9 cellular contexts compared by ENCODE assay signal in the genomic region with DNA sequence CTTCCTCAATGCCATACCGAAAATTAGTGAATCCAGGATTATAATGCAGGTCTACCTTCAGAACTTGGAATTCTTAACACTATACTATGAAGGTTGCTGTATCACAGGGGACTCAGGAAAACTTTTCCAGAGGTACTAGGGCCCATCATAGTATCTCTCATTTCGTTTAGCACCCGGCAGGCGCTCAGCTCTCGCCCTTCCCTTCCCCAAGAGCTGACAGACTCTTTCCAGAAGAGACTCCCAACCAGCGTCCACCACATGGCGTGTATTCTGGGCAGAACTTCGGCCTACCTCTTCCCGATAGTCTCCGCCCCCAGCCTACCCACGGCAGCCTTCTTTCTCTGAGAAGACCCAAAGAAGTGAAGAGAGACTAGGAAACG. TPM values are rescaled to one million over a fixed set of nuclear protein-coding genes. Genes with fewer than 3 reads are reported as not detected.
DNase-seq lines count a peak whose midpoint lies in the region; ATAC-seq, FAIRE-seq and TF ChIP-seq lines count a peak whose summit lies in the region.
"Had no signal": no experiment of that assay in that cellular context is flagged by ENCODE, and none has a peak within 500 bp of the region (broad histone marks: within the 10 kb centered on the region; RNA-seq: fewer than 3 reads in every experiment).

No MANE protein-coding gene starts in this region.

- H3K27me3 ChIP-seq in GM12878 (replicated peaks in 1 of 2; ENCODE audit: control insufficient read depth in 2 of 2, insufficient read depth in 2 of 2, low read length in 1 of 2) (no peaks in the 10 kb centered on the region), testis (no peaks in the 10 kb centered on the region)

- H3K4me2 ChIP-seq in GM12878 (ENCODE audit: control insufficient read depth, insufficient read depth), result peak overlapping the region; percentile 52

- no peak for TF ChIP-seq EP300 in GM12878 (IDR thresholded peaks at IDR 0.05; ENCODE audit: borderline replicate concordance in 1 of 2, control insufficient read depth in 1 of 2, low read depth in 2 of 2, low read length in 2 of 2)

- H3K79me2 ChIP-seq in GM12878 (ENCODE audit: control insufficient read depth, insufficient read depth, low read length), result peaks cover 49% of the 10 kb centered on the region

- no peak for TF ChIP-seq CTCF in GM12878 (IDR thresholded peaks at IDR 0.05 in 2 of 3, conservative IDR thresholded peaks at IDR 0.05 in 1 of 3; ENCODE audit: control insufficient read depth in 2 of 3, extremely low read depth in 1 of 3, insufficient read depth in 1 of 3, low read depth in 3 of 3, low read length in 3 of 3)
- no peak for TF ChIP-seq CTCF in testis (IDR thresholded peaks at IDR 0.05)

- CTCF ChIA-PET in GM12878 (lab: Yijun Ruan, JAX), result interaction anchor here (1.4 to 2.0 kb wide), 4 partner anchors 185 to 466 kb away, joined by 3 to 8 read pairs (median 4); a partner anchor contains a TSS

- H3K4me1 ChIP-seq in GM12878 (ENCODE audit: control insufficient read depth, insufficient read depth, low read length) (peaks cover 2% of the 10 kb centered on the region; the same call in 1 of the 2 replicates), testis (peaks cover 13% of the 10 kb centered on the region)

- SMC1A ChIA-PET in GM12878 (lab: Charles Lee; ENCODE audit: uncharacterized antibody, unreplicated experiment), result interaction anchor here (0.9 to 1.2 kb wide), 2 partner anchors 8 to 9 kb away, joined by 3 to 4 read pairs; no protein-coding TSS in a partner anchor

- H3K27ac ChIP-seq in GM12878 (ENCODE audit: control insufficient read depth, insufficient read depth), result peak overlapping the region; percentile 98
- H3K27ac ChIP-seq in testis, result peak overlapping the region; percentile 94 to 97

- H3K4me3 ChIP-seq in GM12878, result peak overlapping the region; percentile 96
- H3K4me3 ChIP-seq in testis, result peak overlapping the region; percentile 72 to 81

- BruUV-seq in GM12878 (replicated peaks; lab: Mats Ljungman, UMichigan), result TSS peak; percentile 82

- H3K9me3 ChIP-seq in GM12878 (replicated peaks; ENCODE audit: control insufficient read depth, insufficient read depth, low read length), result no peaks in the 10 kb centered on the region
- no peaks in the 10 kb centered on the region for H3K9me3 ChIP-seq in testis

- peak overlapping the region; percentile 89 for H2AFZ ChIP-seq in GM12878 (ENCODE audit: control insufficient read depth, low read depth, low read length)

- POLR2A ChIA-PET in GM12878 (lab: Charles Lee), result interaction anchor here (0.9 to 1.6 kb wide), 2 partner anchors 11 to 345 kb away, joined by 3 to 7 read pairs; a partner anchor contains a TSS

- DNase-seq in GM12878 (ENCODE audit: low read depth, low spot score) (no peak), left colon (no peak), testis (no peak), SHP77 (lab: John Stamatoyannopoulos, UW) (no peak), NCI-H1930 (lab: John Stamatoyannopoulos, UW) (no peak), AML-193 (lab: John Stamatoyannopoulos, UW) (no peak)

- H4K20me1 ChIP-seq in GM12878 (ENCODE audit: control insufficient read depth, insufficient read depth), result no peaks in the 10 kb centered on the region

- H3K9ac ChIP-seq in GM12878 (ENCODE audit: control insufficient read depth, insufficient read depth, low read length), result peak overlapping the region; percentile 97

- FAIRE-seq in GM12878 (lab: Jason Lieb, UNC), result no peak
- FAIRE-seq: TTC549 had no signal

- H3K36me3 ChIP-seq in GM12878 (ENCODE audit: control insufficient read depth in 2 of 2, insufficient read depth in 2 of 2, low read length in 1 of 2), result peaks cover under 1 to 3% of the 10 kb centered on the region in 2 experiments; a peak in 1 of 4 replicates
- no peaks in the 10 kb centered on the region for H3K36me3 ChIP-seq in testis (ENCODE audit: low read depth, missing control alignments)

- RAD21 ChIA-PET in GM12878 (lab: Charles Lee; ENCODE audit: unreplicated experiment), result no interaction called here

- ATAC-seq in GM18858 (IDR thresholded peaks at IDR 0.05; ENCODE audit: unreplicated experiment) (peak; percentile 10), HG03139 (IDR thresholded peaks at IDR 0.05; ENCODE audit: unreplicated experiment) (peak; percentile 10), GM12878 (peak; percentile 45), left colon (peak; percentile 56)

- WGBS in GM12878 (ENCODE audit: insufficient coverage, insufficient replicate concordance, low lambda C conversion rate, missing lambda C conversion rate), result 1% methylated on average over 12 of the region's 12 CpGs
- WGBS in testis, 2 donors, result 0% methylated on average over 11 to 12 of the region's 12 CpGs

- TF ChIP-seq POLR2A in GM12878 (IDR thresholded peaks at IDR 0.05; ENCODE audit: low read depth, low read length) (no peak), testis (IDR thresholded peaks at IDR 0.05) (no peak)

- in situ Hi-C loops in GM12878 (cut with MboI), result loop anchor here (5.0 kb wide), 1 partner anchor 307 kb away; no protein-coding TSS in a partner anchor

- TF ChIP-seq RAD21 in GM12878 (IDR thresholded peaks at IDR 0.05; ENCODE audit: insufficient read depth, low read depth, low read length), result no peak

- intact Hi-C loops in GM12878 (cut with micrococcal nuclease; ENCODE audit: unreplicated experiment) (loop anchor here (5.0 to 10.0 kb wide), 2 partner anchors 120 to 307 kb away; no protein-coding TSS in a partner anchor), left colon (cut with DNase I, micrococcal nuclease) (no loop called here), testis (cut with DNase I; ENCODE audit: low total_unique reads) (no loop called here)

TF ChIP-seq in GM12878, 131 proteins besides CTCF, POLR2A, EP300 and RAD21 (continues in another document):
- peak; percentile 85; the same call in 1 of the 2 replicates for TF ChIP-seq MTA3 (IDR thresholded peaks at IDR 0.05; ENCODE audit: borderline replicate concordance, low read length)

RNA-seq across cellular contexts. Expression of a gene that starts 0.3 kb away (rescaled TPM):
- 163 and 178 TPM in 2 replicates for total RNA-seq in GM12878 (2013; cell fraction: nucleolus; rRNA removed)
- total RNA-seq in GM12878 (2014; rRNA removed) (35.4 and 37.4 TPM in 2 replicates), GM12878 (2014; rRNA removed; fragmentation: Illumina TruSeq; extraction: Trizol) (41.6 and 46.1 TPM in 2 replicates), GM12878 (2021) (34.4 and 35.3 TPM in 2 replicates), left colon (10 to 100 TPM; 19.4 to 20.4 TPM), testis (10 to 100 TPM; 46.0 to 60.5 TPM)
- 16.3 TPM for polyA plus RNA-seq in GM12878 (2011; ENCODE audit: low read depth)
- polyA plus RNA-seq in GM12878 (2011; rRNA removed) (34.9 and 55.5 TPM in 2 replicates), GM12878 (2014; fragmentation: Illumina TruSeq; extraction: Trizol) (55.5 and 62.8 TPM in 2 replicates), GM12878 (2014; fragmentation: Nextera tagmentation; extraction: Ambion mirVana) (10 to 100 TPM; 55.9 to 58.6 TPM), GM12878 (2014; rRNA removed) (23.3 and 33.6 TPM in 2 replicates), GM12878 (2016; fragmentation: Nextera tagmentation; extraction: Ambion mirVana) (10 to 100 TPM; 52.3 to 54.4 TPM), testis (ENCODE audit: insufficient read depth, low read depth, low replicate concordance) (12.5 TPM)
- 9.4 and 11.9 TPM in 2 replicates for polyA plus RNA-seq in GM12878 (2011; cell fraction: cytosol; rRNA removed)
- 51.7 and 67.1 TPM in 2 replicates for polyA plus RNA-seq in GM12878 (2011; cell fraction: nucleus; rRNA removed)
- 25.5 and 27.8 TPM in 2 replicates for polyA plus RNA-seq in GM12878 (2012)
- 40.5 and 64.7 TPM in 2 replicates for polyA minus RNA-seq in GM12878 (2011; rRNA and poly(A)+ RNA removed)
- 11.9 and 16.8 TPM in 2 replicates for polyA minus RNA-seq in GM12878 (2011; cell fraction: cytosol; rRNA and poly(A)+ RNA removed)
- 42.4 and 61.9 TPM in 2 replicates for polyA minus RNA-seq in GM12878 (2011; cell fraction: nucleus; rRNA and poly(A)+ RNA removed)

RNA-seq across cellular contexts. Expression of a gene that starts 0.9 kb away (rescaled TPM):
- total RNA-seq in GM12878 (2013; cell fraction: nucleolus; rRNA removed), result 38.2 and 39.9 TPM in 2 replicates
- total RNA-seq in GM12878 (2014; rRNA removed), result 20.3 and 24.2 TPM in 2 replicates
- total RNA-seq in GM12878 (2014; rRNA removed; fragmentation: Illumina TruSeq; extraction: Trizol), result 22.1 and 24.5 TPM in 2 replicates
- total RNA-seq in GM12878 (2021), result 17.5 and 19.3 TPM in 2 replicates
- 5.2 TPM for polyA plus RNA-seq in GM12878 (2011; ENCODE audit: low read depth)
- polyA plus RNA-seq in GM12878 (2011; rRNA removed), result 13.2 and 21.0 TPM in 2 replicates
- 3.8 and 5.9 TPM in 2 replicates for polyA plus RNA-seq in GM12878 (2011; cell fraction: cytosol; rRNA removed)
- polyA plus RNA-seq in GM12878 (2011; cell fraction: nucleus; rRNA removed), result 6.4 and 9.9 TPM in 2 replicates
- 7.6 and 10.6 TPM in 2 replicates for polyA plus RNA-seq in GM12878 (2012)
- polyA plus RNA-seq in GM12878 (2014; fragmentation: Illumina TruSeq; extraction: Trizol), result 26.9 and 28.1 TPM in 2 replicates
- polyA plus RNA-seq in GM12878 (2014; fragmentation: Nextera tagmentation; extraction: Ambion mirVana), result 10 to 100 TPM in 1 of 2 experiments, 1 to 10 TPM in 1; 9.4 to 11.7 TPM
- polyA plus RNA-seq in GM12878 (2014; rRNA removed), result 14.9 and 15.2 TPM in 2 replicates
- 10 to 100 TPM; 30.2 to 31.4 TPM for polyA plus RNA-seq in GM12878 (2016; fragmentation: Nextera tagmentation; extraction: Ambion mirVana)
- polyA minus RNA-seq in GM12878 (2011; rRNA and poly(A)+ RNA removed), result 6.6 and 8.0 TPM in 2 replicates
- polyA minus RNA-seq in GM12878 (2011; cell fraction: cytosol; rRNA and poly(A)+ RNA removed), result 1.6 and 1.9 TPM in 2 replicates
- polyA minus RNA-seq in GM12878 (2011; cell fraction: nucleus; rRNA and poly(A)+ RNA removed), result 13.9 and 29.1 TPM in 2 replicates
- total RNA-seq in left colon, result 1 to 10 TPM; 1.7 to 2.4 TPM
- total RNA-seq in testis, result 10 to 100 TPM in 1 of 2 donors, 1 to 10 TPM in 1; 8.1 to 12.1 TPM
- polyA plus RNA-seq in testis (ENCODE audit: insufficient read depth, low read depth, low replicate concordance), result 9.6 TPM

RNA-seq across cellular contexts. Expression of a gene that starts 31.4 kb away (rescaled TPM):
- total RNA-seq in GM12878 (2013; cell fraction: nucleolus; rRNA removed), result 644 and 645 TPM in 2 replicates
- 192 and 241 TPM in 2 replicates for total RNA-seq in GM12878 (2014; rRNA removed)
- 227 and 229 TPM in 2 replicates for total RNA-seq in GM12878 (2014; rRNA removed; fragmentation: Illumina TruSeq; extraction: Trizol)
- total RNA-seq in GM12878 (2021), result 140 and 144 TPM in 2 replicates
- 64.1 TPM for polyA plus RNA-seq in GM12878 (2011; ENCODE audit: low read depth)
- polyA plus RNA-seq in GM12878 (2011; rRNA removed), result 80.0 and 83.1 TPM in 2 replicates
- polyA plus RNA-seq in GM12878 (2011; cell fraction: cytosol; rRNA removed), result 59.8 and 75.8 TPM in 2 replicates
- 172 and 185 TPM in 2 replicates for polyA plus RNA-seq in GM12878 (2011; cell fraction: nucleus; rRNA removed)
- polyA plus RNA-seq in GM12878 (2012), result 64.6 and 85.2 TPM in 2 replicates
- 162 and 188 TPM in 2 replicates for polyA plus RNA-seq in GM12878 (2014; fragmentation: Illumina TruSeq; extraction: Trizol)
- polyA plus RNA-seq in GM12878 (2014; fragmentation: Nextera tagmentation; extraction: Ambion mirVana), result 10 to 100 TPM; 71.0 to 78.8 TPM
- polyA plus RNA-seq in GM12878 (2014; rRNA removed), result 92.4 and 98.0 TPM in 2 replicates
- polyA plus RNA-seq in GM12878 (2016; fragmentation: Nextera tagmentation; extraction: Ambion mirVana), result 100 to 1,000 TPM; 180 to 196 TPM
- 117 and 174 TPM in 2 replicates for polyA minus RNA-seq in GM12878 (2011; rRNA and poly(A)+ RNA removed)
- 62.0 and 67.0 TPM in 2 replicates for polyA minus RNA-seq in GM12878 (2011; cell fraction: cytosol; rRNA and poly(A)+ RNA removed)
- 107 and 146 TPM in 2 replicates for polyA minus RNA-seq in GM12878 (2011; cell fraction: nucleus; rRNA and poly(A)+ RNA removed)
- total RNA-seq in left colon, result 10 to 100 TPM; 39.1 to 61.9 TPM
- 100 to 1,000 TPM; 112 to 143 TPM for total RNA-seq in testis
- polyA plus RNA-seq in testis (ENCODE audit: insufficient read depth, low read depth, low replicate concordance), result 57.2 TPM
